In genomic region chr22:22682196-22682595, GRCh38 we compare ENCODE assay signal across 25 cellular contexts. TPM values are rescaled to one million over a fixed set of nuclear protein-coding genes. Genes with fewer than 3 reads are reported as not detected.
"Had no signal": no experiment of that assay in that cellular context is flagged by ENCODE, and none has a peak within 500 bp of the region (broad histone marks: within the 10 kb centered on the region; RNA-seq: fewer than 3 reads in every experiment).

No MANE protein-coding gene starts in this region.

- DNase-seq: effector CD4-positive, alpha-beta T cell; endodermal cell; foreskin melanocyte; head of caudate nucleus; hippocampal formation; left colon; left ventricle myocardium superior; mucosa of descending colon; naive thymus-derived CD8-positive, alpha-beta T cell; nucleus accumbens; ovary; stimulated activated CD4-positive, alpha-beta T cell treated with anti-CD3 and anti-CD28 coated beads, Interleukin-2, amount 100 ng/mL, for 48 hours; stimulated activated naive CD4-positive, alpha-beta T cell treated with Interleukin-2 at 50 U/mL for 16 hours; tibial artery; upper lobe of right lung had no signal

- ATAC-seq: left colon; mucosa of descending colon; naive thymus-derived CD8-positive, alpha-beta T cell; upper lobe of right lung had no signal

- H3K27ac Mint-ChIP-seq: endodermal cell; naive thymus-derived CD8-positive, alpha-beta T cell had no signal

- H3K4me1 ChIP-seq: right atrium auricular region, tibial artery, upper lobe of right lung had no signal

- H3K27me3 ChIP-seq: ovary, right atrium auricular region, tibial artery, upper lobe of right lung had no signal

- H3K4me2 ChIP-seq: smooth muscle cell had no signal

- H3K27ac ChIP-seq: coronary artery, ovary, right atrium auricular region, tibial artery, upper lobe of right lung had no signal

- H3K4me3 ChIP-seq: coronary artery, lung, mucosa of descending colon, ovary, right atrium auricular region, smooth muscle cell, tibial artery, upper lobe of right lung had no signal

- H3K9me3 ChIP-seq: mucosa of descending colon, ovary, right atrium auricular region, tibial artery, upper lobe of right lung had no signal

- H3K4me1 Mint-ChIP-seq: endodermal cell, neural crest cell had no signal

- H3K36me3 ChIP-seq: ovary, right atrium auricular region, tibial artery, upper lobe of right lung had no signal

- H3K4me3 Mint-ChIP-seq: endodermal cell; naive thymus-derived CD8-positive, alpha-beta T cell; neural crest cell had no signal

- H3K36me3 Mint-ChIP-seq: naive thymus-derived CD8-positive, alpha-beta T cell had no signal

- H3K9me3 Mint-ChIP-seq: endodermal cell; naive thymus-derived CD8-positive, alpha-beta T cell; neural crest cell had no signal

RNA-seq across cellular contexts. Expression of gene GGTLC2, which starts 37.8 kb away (rescaled TPM):
- total RNA-seq: dermis microvascular lymphatic vessel endothelial cell; endodermal cell; kidney epithelial cell; left ventricle myocardium superior; mucosa of descending colon; naive thymus-derived CD8-positive, alpha-beta T cell; neural crest cell; ovary; posterior vena cava; right atrium auricular region; smooth muscle cell; temporal lobe had no signal
- polyA plus RNA-seq: esophagus; naive thymus-derived CD8-positive, alpha-beta T cell; ovary; smooth muscle cell had no signal
